26 cellular contexts compared by ENCODE assay signal in the genomic region with DNA sequence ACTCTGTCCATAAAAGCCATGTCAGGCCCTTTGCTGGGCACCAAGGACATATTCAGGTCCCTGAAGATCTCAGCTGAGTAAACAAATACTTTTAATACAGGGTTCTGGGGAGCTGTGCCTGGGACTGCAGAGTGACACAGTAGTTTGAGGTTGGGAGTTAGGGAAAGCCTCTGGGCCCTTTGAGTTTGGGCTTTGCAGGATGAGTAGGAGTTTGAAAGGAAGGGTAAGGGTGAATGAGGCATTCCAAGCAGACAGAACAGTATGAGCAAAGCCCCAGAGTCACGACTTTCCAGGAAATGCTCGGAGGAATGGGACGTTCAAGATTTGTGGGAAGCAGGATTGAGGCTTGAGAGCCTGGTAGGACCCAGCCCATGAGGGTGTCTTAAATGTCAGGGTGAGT. TPM values are rescaled to one million over a fixed set of nuclear protein-coding genes. Genes with fewer than 3 reads are reported as not detected.
DNase-seq lines count a peak whose midpoint lies in the region; ATAC-seq and TF ChIP-seq lines count a peak whose summit lies in the region.
"Had no signal": no experiment of that assay in that cellular context is flagged by ENCODE, and none has a peak within 500 bp of the region (broad histone marks: within the 10 kb centered on the region; RNA-seq: fewer than 3 reads in every experiment).

No MANE protein-coding gene starts in this region.

- H3K9me3 ChIP-seq in Karpas-422 (ENCODE audit: low read length), result no peaks in the 10 kb centered on the region
- H3K9me3 ChIP-seq: A549; BLaER1 treated with 17β-estradiol and CSF1 and Interleukin-3, amounts not matched to agents 10 nM and 100 nM; HAP-1; SJSA1 had no signal

- H3K79me2 ChIP-seq in Karpas-422 (ENCODE audit: low read length), result no peaks in the 10 kb centered on the region

- CTCF ChIA-PET in HEK293T (lab: Yijun Ruan, JAX), result no interaction called here

- H3K9me2 ChIP-seq in Karpas-422 (replicated peaks; ENCODE audit: insufficient read depth, low read length), result no peaks in the 10 kb centered on the region

- H3K27ac ChIP-seq in angular gyrus (ENCODE audit: low read depth, low read length) (peak overlapping the region; percentile 95), dorsolateral prefrontal cortex (peak overlapping the region in 58 of 59 donors; percentile 73 to 99 (median 92)), Karpas-422 (ENCODE audit: low read length) (no peak overlapping the region)
- H3K27ac ChIP-seq: A549; BLaER1 treated with 17β-estradiol and CSF1 and Interleukin-3, amounts not matched to agents 10 nM and 100 nM; SJSA1 had no signal

- H3K27ac Mint-ChIP-seq in nephron, result peak overlapping the region; percentile 36 to 74 (median 53)
- H3K27ac Mint-ChIP-seq in stimulated activated effector memory CD8-positive, alpha-beta T cell treated with anti-CD3 and anti-CD28 coated beads, Interleukin-12 subunit alpha, Interleukin-12 subunit beta, amount 100 ng/mL, for 72 hours, result peak overlapping the region; percentile 43
- H3K27ac Mint-ChIP-seq in activated T-helper 17 cell treated with anti-CD3 and anti-CD28 coated beads, Interleukin-2, amount 50 U/mL, for 72 hours, result no peak overlapping the region
- H3K27ac Mint-ChIP-seq: CD4-positive, alpha-beta T cell; GM23338 had no signal

- H3K27me3 ChIP-seq in dorsolateral prefrontal cortex (peaks cover 0 to 17% (median 0%) of the 10 kb centered on the region in 45 donors), Karpas-422 (ENCODE audit: low read length) (no peaks in the 10 kb centered on the region)

- H3K4me1 Mint-ChIP-seq in nephron, result peaks cover 25% of the 10 kb centered on the region
- peaks cover 8% of the 10 kb centered on the region for H3K4me1 Mint-ChIP-seq in stimulated activated effector memory CD8-positive, alpha-beta T cell treated with anti-CD3 and anti-CD28 coated beads, Interleukin-12 subunit alpha, Interleukin-12 subunit beta, amount 100 ng/mL, for 72 hours
- H3K4me1 Mint-ChIP-seq in activated T-helper 17 cell treated with anti-CD3 and anti-CD28 coated beads, Interleukin-2, amount 50 U/mL, for 72 hours, result peaks cover 4% of the 10 kb centered on the region

- DNase-seq in dorsolateral prefrontal cortex (no peak), Karpas-422 (no peak), NK-92 (lab: John Stamatoyannopoulos, UW; ENCODE audit: unreplicated experiment) (no peak), HEK293T (ENCODE audit: extremely low spot score) (no peak)
- DNase-seq in stimulated activated effector memory CD8-positive, alpha-beta T cell treated with anti-CD3 and anti-CD28 coated beads, Interleukin-12 subunit alpha, Interleukin-12 subunit beta, amount 100 ng/mL, for 72 hours (ENCODE audit: low spot score in 2 of 2), result no peak
- DNase-seq: AML-193; CD4-positive, alpha-beta T cell; Kasumi-1; MV-4-11; NCI-H1105; NCI-H146; NCI-H1930; NCI-H2107; NCI-H446 treated with DMSO at 0.1 percent for 48 hours; NCI-H526 treated with DMSO at 0.1 percent for 48 hours; Right ventricle myocardium superior; RPMI8226 had no signal

- no peak overlapping the region for H3K4me3 Mint-ChIP-seq in nephron
- H3K4me3 Mint-ChIP-seq in stimulated activated effector memory CD8-positive, alpha-beta T cell treated with anti-CD3 and anti-CD28 coated beads, Interleukin-12 subunit alpha, Interleukin-12 subunit beta, amount 100 ng/mL, for 72 hours, result no peak overlapping the region
- H3K4me3 Mint-ChIP-seq in activated T-helper 17 cell treated with anti-CD3 and anti-CD28 coated beads, Interleukin-2, amount 50 U/mL, for 72 hours, result no peak overlapping the region
- H3K4me3 Mint-ChIP-seq: CD4-positive, alpha-beta T cell; GM23338 had no signal

- TF ChIP-seq CTCF in dorsolateral prefrontal cortex (IDR thresholded peaks at IDR 0.05 in 54 of 56, conservative IDR thresholded peaks at IDR 0.05 in 2 of 56; ENCODE audit: low read depth in 1 of 56, partially characterized antibody in 56 of 56), result no peak
- no peak for TF ChIP-seq CTCF in nephron (IDR thresholded peaks at IDR 0.05; ENCODE audit: unreplicated experiment in 3 of 3)

- peaks cover 11% of the 10 kb centered on the region for H3K36me3 Mint-ChIP-seq in nephron (ENCODE audit: low read depth)
- H3K36me3 Mint-ChIP-seq in stimulated activated effector memory CD8-positive, alpha-beta T cell treated with anti-CD3 and anti-CD28 coated beads, Interleukin-12 subunit alpha, Interleukin-12 subunit beta, amount 100 ng/mL, for 72 hours, result no peaks in the 10 kb centered on the region
- peaks cover 6% of the 10 kb centered on the region for H3K36me3 Mint-ChIP-seq in activated T-helper 17 cell treated with anti-CD3 and anti-CD28 coated beads, Interleukin-2, amount 50 U/mL, for 72 hours (ENCODE audit: low read depth)

- no peak overlapping the region for H3K9ac ChIP-seq in Karpas-422 (ENCODE audit: low read length)
- H3K9ac ChIP-seq: BLaER1 treated with 17β-estradiol and CSF1 and Interleukin-3, amounts not matched to agents 10 nM and 100 nM had no signal

- POLR2A ChIA-PET in HEK293T (lab: Yijun Ruan, JAX), result interaction anchor here (0.7 kb wide), 1 partner anchor 8 kb away, joined by 3 read pairs; no protein-coding TSS in a partner anchor

- no peaks in the 10 kb centered on the region for H3K9me3 Mint-ChIP-seq in nephron
- no peaks in the 10 kb centered on the region for H3K9me3 Mint-ChIP-seq in stimulated activated effector memory CD8-positive, alpha-beta T cell treated with anti-CD3 and anti-CD28 coated beads, Interleukin-12 subunit alpha, Interleukin-12 subunit beta, amount 100 ng/mL, for 72 hours
- no peaks in the 10 kb centered on the region for H3K9me3 Mint-ChIP-seq in activated T-helper 17 cell treated with anti-CD3 and anti-CD28 coated beads, Interleukin-2, amount 50 U/mL, for 72 hours
- H3K9me3 Mint-ChIP-seq: CD4-positive, alpha-beta T cell; GM23338 had no signal

- H3K4me3 ChIP-seq in dorsolateral prefrontal cortex, result peak overlapping the region in 18 of 59 donors; percentile 14 to 59 (median 36)
- H3K4me3 ChIP-seq in Karpas-422 (ENCODE audit: low read length), result no peak overlapping the region
- H3K4me3 ChIP-seq: A549; BLaER1 treated with 17β-estradiol and CSF1 and Interleukin-3, amounts not matched to agents 10 nM and 100 nM; GM23338; HAP-1; SJSA1 had no signal

- intact Hi-C loops in dorsolateral prefrontal cortex (cut with DNase I), result no loop called here

- H3K27me3 Mint-ChIP-seq in nephron (ENCODE audit: low read depth), result peaks cover 13% of the 10 kb centered on the region
- H3K27me3 Mint-ChIP-seq in activated T-helper 17 cell treated with anti-CD3 and anti-CD28 coated beads, Interleukin-2, amount 50 U/mL, for 72 hours, result peaks cover 30% of the 10 kb centered on the region

- H3K4me1 ChIP-seq in Karpas-422 (ENCODE audit: low read length), result no peaks in the 10 kb centered on the region
- H3K4me1 ChIP-seq: HAP-1 had no signal

- no peak overlapping the region for H2AFZ ChIP-seq in Karpas-422 (ENCODE audit: low read length)
- H2AFZ ChIP-seq: GM23338 had no signal

- H3K36me3 ChIP-seq in Karpas-422 (ENCODE audit: insufficient read depth, low read length), result no peaks in the 10 kb centered on the region
- H3K36me3 ChIP-seq: BLaER1 treated with 17β-estradiol and CSF1 and Interleukin-3, amounts not matched to agents 10 nM and 100 nM; HAP-1; SJSA1 had no signal

- no peak overlapping the region for H3K4me2 ChIP-seq in Karpas-422 (ENCODE audit: low read depth, low read length, poor library complexity, severe bottlenecking)
- H3K4me2 ChIP-seq: A549; BLaER1 treated with 17β-estradiol and CSF1 and Interleukin-3, amounts not matched to agents 10 nM and 100 nM; GM23338 had no signal

- ATAC-seq in stimulated activated effector memory CD8-positive, alpha-beta T cell treated with anti-CD3 and anti-CD28 coated beads, Interleukin-12 subunit alpha, Interleukin-12 subunit beta, amount 100 ng/mL, for 72 hours, result no peak
- no peak for ATAC-seq in activated T-helper 17 cell treated with anti-CD3 and anti-CD28 coated beads, Interleukin-2, amount 50 U/mL, for 72 hours (replicated peaks)
- ATAC-seq: GM23338 had no signal

- H4K20me1 ChIP-seq in Karpas-422 (ENCODE audit: insufficient read depth, low read depth, low read length), result no peaks in the 10 kb centered on the region

TF ChIP-seq in HEK293T, 16 proteins besides CTCF, POLR2A, EP300 and RAD21:
- TF ChIP-seq FOXA1 (IDR thresholded peaks at IDR 0.05) (no peak), ARNT (IDR thresholded peaks at IDR 0.05) (no peak), SUZ12 (IDR thresholded peaks at IDR 0.05) (no peak), ZNF384 (IDR thresholded peaks at IDR 0.05) (no peak), LEF1 (IDR thresholded peaks at IDR 0.05; ENCODE audit: borderline replicate concordance) (no peak), BHLHE40 (IDR thresholded peaks at IDR 0.05; ENCODE audit: borderline replicate concordance) (no peak), ELF4 (IDR thresholded peaks at IDR 0.05) (no peak), TARDBP (IDR thresholded peaks at IDR 0.05) (no peak), NFRKB (IDR thresholded peaks at IDR 0.05) (no peak)
- TF ChIP-seq, protein P1, sequence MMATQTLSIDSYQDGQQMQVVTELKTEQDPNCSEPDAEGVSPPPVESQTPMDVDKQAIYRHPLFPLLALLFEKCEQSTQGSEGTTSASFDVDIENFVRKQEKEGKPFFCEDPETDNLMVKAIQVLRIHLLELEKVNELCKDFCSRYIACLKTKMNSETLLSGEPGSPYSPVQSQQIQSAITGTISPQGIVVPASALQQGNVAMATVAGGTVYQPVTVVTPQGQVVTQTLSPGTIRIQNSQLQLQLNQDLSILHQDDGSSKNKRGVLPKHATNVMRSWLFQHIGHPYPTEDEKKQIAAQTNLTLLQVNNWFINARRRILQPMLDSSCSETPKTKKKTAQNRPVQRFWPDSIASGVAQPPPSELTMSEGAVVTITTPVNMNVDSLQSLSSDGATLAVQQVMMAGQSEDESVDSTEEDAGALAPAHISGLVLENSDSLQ (IDR thresholded peaks at IDR 0.05), result no peak
TF ChIP-seq in HEK293T: peak in this region for 0.

RNA-seq across cellular contexts. Expression of gene CRB2, which starts 13.3 kb away (rescaled TPM):
- 100 to 1,000 TPM in 1 of 120 experiments, 10 to 100 TPM in 119; 14.5 to 102 (median 32.1) TPM for total RNA-seq in dorsolateral prefrontal cortex
- total RNA-seq in activated T-helper 17 cell treated with anti-CD3 and anti-CD28 coated beads, Interleukin-2, amount 50 U/mL, for 72 hours, result under 1 TPM; 0.06 to 0.45 TPM
- not detected in 2 replicates for total RNA-seq in Karpas-422 (2014; rRNA removed; shearing (Covaris generic); ENCODE audit: low replicate concordance)
- total RNA-seq: CD4-positive, alpha-beta T cell; MCF 10A; Right ventricle myocardium superior; SJSA1 had no signal

Comparison
In these comparisons a context has a peak if more than half of its experiments do, and no peak if none do; other contexts are left out.
1. RNA of gene CRB2, which starts 13.3 kb away (total RNA-seq): 14.5 to 102 TPM in dorsolateral prefrontal cortex; 0.06 to 0.45 TPM in activated T-helper 17 cell treated with anti-CD3 and anti-CD28 coated beads, Interleukin-2, amount 50 U/mL, for 72 hours and not detected in Karpas-422; every median in the first group is over 10 times any median in the second.